22 cellular contexts compared by ENCODE assay signal in genomic region chr3:89617706-89618105, GRCh38.
DNase-seq lines count a peak whose midpoint lies in the region; ATAC-seq and TF ChIP-seq lines count a peak whose summit lies in the region.
"Had no signal": no experiment of that assay in that cellular context is flagged by ENCODE, and none has a peak within 500 bp of the region (broad histone marks: within the 10 kb centered on the region; RNA-seq: fewer than 3 reads in every experiment).

No MANE protein-coding gene starts in this region.

- peak overlapping the region; percentile 68 for H2BK5ac ChIP-seq in trophoblast cell (ENCODE audit: low read depth, low read length, poor library complexity)

- H4K91ac ChIP-seq in trophoblast cell (ENCODE audit: low read depth, low read length): no peak overlapping the region

- no peak overlapping the region for H3K23ac ChIP-seq in trophoblast cell (ENCODE audit: low read length)

- H2AK5ac ChIP-seq in trophoblast cell (ENCODE audit: low read length): no peak overlapping the region

- H3K4me1 ChIP-seq in GM23338 (ENCODE audit: insufficient read depth) (peaks cover 5% of the 10 kb centered on the region; the same call in 1 of the 2 replicates), trophoblast cell (ENCODE audit: control insufficient read depth in 1 of 2, insufficient read depth in 2 of 2, low read length in 2 of 2) (peaks cover 0 to 4% of the 10 kb centered on the region in 2 experiments)
- H3K4me1 ChIP-seq: sigmoid colon had no signal

- H3K4me1 Mint-ChIP-seq in GM23338: peaks cover 3% of the 10 kb centered on the region; the same call in 2 of the 3 replicates
- H3K4me1 Mint-ChIP-seq: CD4-positive, alpha-beta memory T cell had no signal

- H3K4me3 ChIP-seq in GM23338 (no peak overlapping the region), trophoblast cell (ENCODE audit: low read depth, low read length) (no peak overlapping the region)
- H3K4me3 ChIP-seq: sigmoid colon had no signal

- H3F3A ChIP-seq in GM23338 (replicated peaks; ENCODE audit: low read depth): no peaks in the 10 kb centered on the region

- TF ChIP-seq CTCF in GM23338 (conservative IDR thresholded peaks at IDR 0.05; ENCODE audit: low read depth in 2 of 2): no peak

- H3K27me3 Mint-ChIP-seq in GM23338 (ENCODE audit: insufficient read depth, low read depth, poor library complexity): no peaks in the 10 kb centered on the region
- H3K27me3 Mint-ChIP-seq: CD4-positive, alpha-beta memory T cell; natural killer cell treated with Interleukin-12 subunit alpha and Interleukin-12 subunit beta and Interleukin-15 and Interleukin-18, amount 100 ng/mL, for 72 hours had no signal

- peak overlapping the region; percentile 59 for H3K18ac ChIP-seq in trophoblast cell (ENCODE audit: low read length)

- H2BK120ac ChIP-seq in trophoblast cell (ENCODE audit: insufficient read depth, low read length, poor library complexity): peak overlapping the region; percentile 72

- no peak overlapping the region for H3K4ac ChIP-seq in trophoblast cell (ENCODE audit: low read depth, low read length)

- H4K20me1 ChIP-seq in GM23338 (replicated peaks; ENCODE audit: insufficient read depth): no peaks in the 10 kb centered on the region

- H3K27ac Mint-ChIP-seq in GM23338: peak overlapping the region; percentile 45
- H3K27ac Mint-ChIP-seq: CD4-positive, alpha-beta memory T cell; natural killer cell treated with Interleukin-12 subunit alpha and Interleukin-12 subunit beta and Interleukin-15 and Interleukin-18, amount 100 ng/mL, for 72 hours had no signal

- no peak overlapping the region for H3K4me3 Mint-ChIP-seq in GM23338
- H3K4me3 Mint-ChIP-seq: natural killer cell treated with Interleukin-12 subunit alpha and Interleukin-12 subunit beta and Interleukin-15 and Interleukin-18, amount 100 ng/mL, for 72 hours had no signal

- no peaks in the 10 kb centered on the region for H3K36me3 Mint-ChIP-seq in GM23338 (ENCODE audit: low read depth)
- H3K36me3 Mint-ChIP-seq: CD4-positive, alpha-beta memory T cell had no signal

- H3K36me3 ChIP-seq in GM23338 (ENCODE audit: insufficient read depth): no peaks in the 10 kb centered on the region
- no peaks in the 10 kb centered on the region for H3K36me3 ChIP-seq in trophoblast cell (ENCODE audit: control insufficient read depth in 1 of 2, insufficient read depth in 2 of 2, low read length in 2 of 2)
- H3K36me3 ChIP-seq: sigmoid colon had no signal

- H2BK12ac ChIP-seq in trophoblast cell (ENCODE audit: low read length): peak overlapping the region; percentile 87

- H4K12ac ChIP-seq in trophoblast cell (ENCODE audit: low read depth, low read length): peak overlapping the region; percentile 70

- H3K27me3 ChIP-seq in GM23338 (ENCODE audit: insufficient read depth) (no peaks in the 10 kb centered on the region), trophoblast cell (ENCODE audit: insufficient read depth, low read length) (no peaks in the 10 kb centered on the region)
- H3K27me3 ChIP-seq: sigmoid colon had no signal

- H2AFZ ChIP-seq in GM23338: peak overlapping the region; percentile 86
- peak overlapping the region; percentile 78 for H2AFZ ChIP-seq in trophoblast cell (ENCODE audit: insufficient read depth, low read length, poor library complexity)

- H3K4me2 ChIP-seq in GM23338 (no peak overlapping the region), trophoblast cell (ENCODE audit: low read length) (no peak overlapping the region)
- H3K4me2 ChIP-seq: KMS-11, SK-N-SH had no signal

- no peak for DNase-seq in GM23338 (ENCODE audit: low spot score)
- DNase-seq in NCI-H69 (lab: John Stamatoyannopoulos, UW): peak; percentile 67
- DNase-seq in fibroblast of gingiva (ENCODE audit: low read depth): peak; percentile 80
- no peak for DNase-seq in trophoblast cell
- DNase-seq in GM19238 (ENCODE audit: insufficient read length, low spot score): no peak
- no peak for DNase-seq in activated T-cell treated with anti-CD3 and anti-CD28 coated beads for 4 hours
- DNase-seq: activated CD4-positive, alpha-beta T cell treated with anti-CD3 and anti-CD28 coated beads, Interleukin-2, amount 50 U/mL, for 1 hour; activated effector memory CD4-positive, alpha-beta T cell treated with Interleukin-2 at 50 U/mL for 16 hours; CD4-positive, alpha-beta memory T cell; effector CD8-positive, alpha-beta T cell; GF-D8; left colon; NCI-H1048; NCI-H2029; NCI-H510A; sigmoid colon; SK-N-SH; T-helper 2 cell had no signal

- H3K27ac ChIP-seq in GM23338 (ENCODE audit: low read depth): no peak overlapping the region
- H3K27ac ChIP-seq in trophoblast cell (ENCODE audit: low read depth, low read length): no peak overlapping the region
- H3K27ac ChIP-seq: KMS-11, sigmoid colon had no signal

- H3K9me3 Mint-ChIP-seq in GM23338: no peaks in the 10 kb centered on the region

- H3K79me2 ChIP-seq in GM23338 (replicated peaks; ENCODE audit: insufficient read depth) (no peaks in the 10 kb centered on the region), trophoblast cell (ENCODE audit: control insufficient read depth, insufficient read depth, low read length, poor library complexity) (no peaks in the 10 kb centered on the region)

- H3K79me1 ChIP-seq in trophoblast cell (ENCODE audit: low read length): peaks cover 3% of the 10 kb centered on the region

- peak overlapping the region; percentile 47 for H4K8ac ChIP-seq in trophoblast cell (ENCODE audit: low read depth, low read length)

- H3K9me2 ChIP-seq in GM23338 (ENCODE audit: insufficient read depth): no peaks in the 10 kb centered on the region
- H3K9me2 ChIP-seq: SK-N-SH had no signal

- WGBS in trophoblast cell (ENCODE audit: extremely low coverage, insufficient coverage, insufficient read length): no CpG with 5 or more reads among the region's 1 CpG

- H3K14ac ChIP-seq in trophoblast cell (ENCODE audit: low read length): no peak overlapping the region

- no peak overlapping the region for H3K9ac ChIP-seq in trophoblast cell (ENCODE audit: low read length)
- H3K9ac ChIP-seq: KMS-11, SK-N-SH had no signal

- ATAC-seq in GM23338: no peak
- ATAC-seq in GM21825 (IDR thresholded peaks at IDR 0.05; ENCODE audit: unreplicated experiment): no peak
- ATAC-seq: esophagus mucosa; left colon; natural killer cell treated with Interleukin-12 subunit alpha and Interleukin-12 subunit beta and Interleukin-15 and Interleukin-18, amount 100 ng/mL, for 72 hours had no signal

- H3K9me3 ChIP-seq in trophoblast cell (ENCODE audit: insufficient read depth, low read depth, low read length): no peaks in the 10 kb centered on the region
- H3K9me3 ChIP-seq: sigmoid colon, SK-N-SH had no signal

TF ChIP-seq in GM23338, 12 proteins besides CTCF, POLR2A, EP300 and RAD21 (continues in another document):
- TF ChIP-seq ETS1 (IDR thresholded peaks at IDR 0.05): no peak
- TF ChIP-seq EZH2 (IDR thresholded peaks at IDR 0.05; ENCODE audit: low read depth, unreplicated experiment): no peak

Comparison
In these comparisons a context has a peak if more than half of its experiments do, and no peak if none do; other contexts are left out.
1. DNase-seq: peak in NCI-H69 (single experiment) and fibroblast of gingiva (single experiment); none in GM23338 (single experiment), trophoblast cell (0 of 2), GM19238 (single experiment) and activated T-cell treated with anti-CD3 and anti-CD28 coated beads for 4 hours (single experiment).